9 cellular contexts compared by ENCODE assay signal in genomic region chr18:33577688-33578370, GRCh38. TPM values are rescaled to one million over a fixed set of nuclear protein-coding genes. Genes with fewer than 3 reads are reported as not detected.
DNase-seq lines count a peak whose midpoint lies in the region; ATAC-seq, FAIRE-seq and TF ChIP-seq lines count a peak whose summit lies in the region.
"Had no signal": no experiment of that assay in that cellular context is flagged by ENCODE, and none has a peak within 500 bp of the region (broad histone marks: within the 10 kb centered on the region; RNA-seq: fewer than 3 reads in every experiment).

TSS of gene ASXL3 (plus strand) at chr18:33578219. CDS start at chr18:33578632, 413 bp downstream.

- no peak for ATAC-seq in CD8-positive, alpha-beta T cell
- ATAC-seq in HG02852 (IDR thresholded peaks at IDR 0.05; ENCODE audit: unreplicated experiment): peak; percentile 58

- H3K36me3 Mint-ChIP-seq in CD8-positive, alpha-beta T cell: no peaks in the 10 kb centered on the region

- FAIRE-seq in H54 (lab: Jason Lieb, UNC): no peak

- H3K27ac Mint-ChIP-seq in CD8-positive, alpha-beta T cell: no peak within 1 kb of the TSS

- peaks cover 5% of the 10 kb centered on the region for H3K27me3 Mint-ChIP-seq in CD8-positive, alpha-beta T cell (ENCODE audit: low read depth)

- no peaks in the 10 kb centered on the region for H3K9me3 ChIP-seq in CD8-positive, alpha-beta T cell (ENCODE audit: low read length)
- H3K9me3 ChIP-seq in esophagus (ENCODE audit: control insufficient read depth in 2 of 2, insufficient read depth in 1 of 2, low read depth in 1 of 2, low read length in 1 of 2): no peaks in the 10 kb centered on the region
- no peaks in the 10 kb centered on the region for H3K9me3 ChIP-seq in mucosa of stomach (ENCODE audit: control insufficient read depth, low read length)
- H3K9me3 ChIP-seq in uterus: no peaks in the 10 kb centered on the region

- no peak for DNase-seq in CD8-positive, alpha-beta T cell
- peak; percentile 58 to 80 for DNase-seq in SHP77 (lab: John Stamatoyannopoulos, UW)
- DNase-seq in uterus: peak; percentile 26 to 35
- no peak for DNase-seq in H54 (ENCODE audit: insufficient read length, low spot score)
- no peak for DNase-seq in NOMO-1 (lab: John Stamatoyannopoulos, UW; ENCODE audit: unreplicated experiment in 2 of 2)

- no peaks in the 10 kb centered on the region for H3K4me1 ChIP-seq in CD8-positive, alpha-beta T cell (ENCODE audit: insufficient read depth, low read length)
- peaks cover 8 to 10% of the 10 kb centered on the region in 2 donors for H3K4me1 ChIP-seq in esophagus (ENCODE audit: control insufficient read depth in 2 of 2, insufficient read depth in 2 of 2, low read length in 1 of 2)
- no peaks in the 10 kb centered on the region for H3K4me1 ChIP-seq in mucosa of stomach (ENCODE audit: control insufficient read depth, insufficient read depth, low read length)
- H3K4me1 ChIP-seq in uterus: no peaks in the 10 kb centered on the region

- no peaks in the 10 kb centered on the region for H3K36me3 ChIP-seq in CD8-positive, alpha-beta T cell (ENCODE audit: insufficient read depth, low read length)
- H3K36me3 ChIP-seq in esophagus (ENCODE audit: control insufficient read depth in 2 of 2, insufficient read depth in 2 of 2, low read length in 1 of 2) (no peaks in the 10 kb centered on the region), mucosa of stomach (ENCODE audit: control insufficient read depth, insufficient read depth, low read length) (no peaks in the 10 kb centered on the region), uterus (no peaks in the 10 kb centered on the region)

- no peak within 1 kb of the TSS for H3K27ac ChIP-seq in CD8-positive, alpha-beta T cell (ENCODE audit: low read depth, low read length)
- H3K27ac ChIP-seq in esophagus (ENCODE audit: low read depth in 2 of 2, low read length in 1 of 2): peak within 1 kb of the TSS; percentile 74 to 83
- peak within 1 kb of the TSS; percentile 82 to 89 for H3K27ac ChIP-seq in uterus
- H3K27ac ChIP-seq: HL-60 had no signal

- peak within 1 kb of the TSS; percentile 69 for H3K9ac ChIP-seq in mucosa of stomach (ENCODE audit: low read length)

- peak within 1 kb of the TSS; percentile 74 for H3K4me3 Mint-ChIP-seq in CD8-positive, alpha-beta T cell

- intact Hi-C loops in CD8-positive, alpha-beta T cell (cut with DNase I, micrococcal nuclease): no loop called here
- intact Hi-C loops in uterus (cut with DNase I; ENCODE audit: low total_unique reads): no loop called here

- peaks cover 4% of the 10 kb centered on the region for H3K4me1 Mint-ChIP-seq in CD8-positive, alpha-beta T cell (ENCODE audit: low read depth)

- POLR2A ChIA-PET in CD8-positive, alpha-beta T cell (lab: Charles Lee): no interaction called here

- H3K4me3 ChIP-seq in CD8-positive, alpha-beta T cell (ENCODE audit: low read depth, low read length): no peak within 1 kb of the TSS
- peak within 1 kb of the TSS; percentile 74 to 75 for H3K4me3 ChIP-seq in esophagus (ENCODE audit: low read depth in 1 of 2, low read length in 2 of 2)
- peak within 1 kb of the TSS; percentile 57 for H3K4me3 ChIP-seq in mucosa of stomach (ENCODE audit: low read length)
- peak within 1 kb of the TSS; percentile 49 to 81 for H3K4me3 ChIP-seq in uterus

- TF ChIP-seq CTCF in CD8-positive, alpha-beta T cell (IDR thresholded peaks at IDR 0.05): no peak
- no peak for TF ChIP-seq CTCF in uterus (IDR thresholded peaks at IDR 0.05)

- WGBS in esophagus, 2 donors: 1 to 2% methylated on average over 46 to 70 of the region's 70 CpGs

- CTCF ChIA-PET in CD8-positive, alpha-beta T cell (lab: Charles Lee): no interaction called here

- H3K9me3 Mint-ChIP-seq in CD8-positive, alpha-beta T cell: peaks cover 2% of the 10 kb centered on the region

- H3K27me3 ChIP-seq in CD8-positive, alpha-beta T cell (ENCODE audit: insufficient read depth, low read length): no peaks in the 10 kb centered on the region
- H3K27me3 ChIP-seq in esophagus (ENCODE audit: control insufficient read depth in 1 of 2, insufficient read depth in 2 of 2, low read length in 2 of 2): peaks cover 0 to 4% of the 10 kb centered on the region in 2 donors
- no peaks in the 10 kb centered on the region for H3K27me3 ChIP-seq in mucosa of stomach (ENCODE audit: control insufficient read depth, insufficient read depth, low read length)
- H3K27me3 ChIP-seq in uterus: peaks cover 0 to 13% of the 10 kb centered on the region in 2 donors

- TF ChIP-seq POLR2A in uterus (IDR thresholded peaks at IDR 0.05): peak in 1 of 2 donors; percentile 26
- no peak for TF ChIP-seq POLR2A in H54 (IDR thresholded peaks at IDR 0.05; ENCODE audit: low read depth, low read length)

RNA-seq across cellular contexts. Expression of gene ASXL3, which starts in this region (rescaled TPM):
- not detected for total RNA-seq in CD8-positive, alpha-beta T cell
- under 1 TPM; 0.02 to 0.06 TPM for polyA plus RNA-seq in esophagus
- 10 to 100 TPM in 2 of 4 donors, 1 to 10 TPM in 2; 1.0 to 25.0 (median 8.3) TPM for total RNA-seq in uterus

Comparison
In these comparisons a context has a peak if more than half of its experiments do, and no peak if none do; other contexts are left out.
1. DNase-seq: peak in SHP77 (2 of 2) and uterus (2 of 2); none in CD8-positive, alpha-beta T cell (0 of 7), H54 (single experiment) and NOMO-1 (0 of 2).